Comparison of ENCODE assay signal across 1 cellular context in genomic region chr15:36921484-36922091, GRCh38.
TF ChIP-seq lines count a peak whose summit lies in the region.

No MANE protein-coding gene starts in this region.

TF ChIP-seq in HepG2, 621 proteins besides CTCF, POLR2A, EP300 and RAD21 (continued from another document):
- TF ChIP-seq TFE3 (CRISPR knock-in tag; IDR thresholded peaks at IDR 0.05) (no peak), ZBTB33 (CRISPR knock-in tag; IDR thresholded peaks at IDR 0.05) (no peak), CC2D1A (CRISPR knock-in tag; IDR thresholded peaks at IDR 0.05) (no peak), ZNF709 (CRISPR knock-in tag; IDR thresholded peaks at IDR 0.05) (no peak), ZNF234 (CRISPR knock-in tag; conservative IDR thresholded peaks at IDR 0.05) (no peak), ZNF451 (CRISPR knock-in tag; IDR thresholded peaks at IDR 0.05) (no peak), TOPORS (CRISPR knock-in tag; IDR thresholded peaks at IDR 0.05) (no peak), ZNF256 (CRISPR knock-in tag; conservative IDR thresholded peaks at IDR 0.05) (no peak)
